2 cellular contexts compared by ENCODE assay signal in genomic region chr2:234957533-234958135, GRCh38.
TF ChIP-seq lines count a peak whose summit lies in the region.

No MANE protein-coding gene starts in this region.

TF ChIP-seq in GM23338, 12 proteins besides CTCF, POLR2A, EP300 and RAD21:
- TF ChIP-seq STAT1 (IDR thresholded peaks at IDR 0.05; ENCODE audit: unreplicated experiment): no peak
- no peak for TF ChIP-seq CREB1 (CRISPR knock-in tag; IDR thresholded peaks at IDR 0.05; ENCODE audit: low read depth)
- no peak for TF ChIP-seq EZH2phosphoT487 (IDR thresholded peaks at IDR 0.05; ENCODE audit: unreplicated experiment)
- no peak for TF ChIP-seq ETS1 (IDR thresholded peaks at IDR 0.05)
- TF ChIP-seq JUNB (IDR thresholded peaks at IDR 0.05; ENCODE audit: unreplicated experiment): no peak
- TF ChIP-seq, protein P1, sequence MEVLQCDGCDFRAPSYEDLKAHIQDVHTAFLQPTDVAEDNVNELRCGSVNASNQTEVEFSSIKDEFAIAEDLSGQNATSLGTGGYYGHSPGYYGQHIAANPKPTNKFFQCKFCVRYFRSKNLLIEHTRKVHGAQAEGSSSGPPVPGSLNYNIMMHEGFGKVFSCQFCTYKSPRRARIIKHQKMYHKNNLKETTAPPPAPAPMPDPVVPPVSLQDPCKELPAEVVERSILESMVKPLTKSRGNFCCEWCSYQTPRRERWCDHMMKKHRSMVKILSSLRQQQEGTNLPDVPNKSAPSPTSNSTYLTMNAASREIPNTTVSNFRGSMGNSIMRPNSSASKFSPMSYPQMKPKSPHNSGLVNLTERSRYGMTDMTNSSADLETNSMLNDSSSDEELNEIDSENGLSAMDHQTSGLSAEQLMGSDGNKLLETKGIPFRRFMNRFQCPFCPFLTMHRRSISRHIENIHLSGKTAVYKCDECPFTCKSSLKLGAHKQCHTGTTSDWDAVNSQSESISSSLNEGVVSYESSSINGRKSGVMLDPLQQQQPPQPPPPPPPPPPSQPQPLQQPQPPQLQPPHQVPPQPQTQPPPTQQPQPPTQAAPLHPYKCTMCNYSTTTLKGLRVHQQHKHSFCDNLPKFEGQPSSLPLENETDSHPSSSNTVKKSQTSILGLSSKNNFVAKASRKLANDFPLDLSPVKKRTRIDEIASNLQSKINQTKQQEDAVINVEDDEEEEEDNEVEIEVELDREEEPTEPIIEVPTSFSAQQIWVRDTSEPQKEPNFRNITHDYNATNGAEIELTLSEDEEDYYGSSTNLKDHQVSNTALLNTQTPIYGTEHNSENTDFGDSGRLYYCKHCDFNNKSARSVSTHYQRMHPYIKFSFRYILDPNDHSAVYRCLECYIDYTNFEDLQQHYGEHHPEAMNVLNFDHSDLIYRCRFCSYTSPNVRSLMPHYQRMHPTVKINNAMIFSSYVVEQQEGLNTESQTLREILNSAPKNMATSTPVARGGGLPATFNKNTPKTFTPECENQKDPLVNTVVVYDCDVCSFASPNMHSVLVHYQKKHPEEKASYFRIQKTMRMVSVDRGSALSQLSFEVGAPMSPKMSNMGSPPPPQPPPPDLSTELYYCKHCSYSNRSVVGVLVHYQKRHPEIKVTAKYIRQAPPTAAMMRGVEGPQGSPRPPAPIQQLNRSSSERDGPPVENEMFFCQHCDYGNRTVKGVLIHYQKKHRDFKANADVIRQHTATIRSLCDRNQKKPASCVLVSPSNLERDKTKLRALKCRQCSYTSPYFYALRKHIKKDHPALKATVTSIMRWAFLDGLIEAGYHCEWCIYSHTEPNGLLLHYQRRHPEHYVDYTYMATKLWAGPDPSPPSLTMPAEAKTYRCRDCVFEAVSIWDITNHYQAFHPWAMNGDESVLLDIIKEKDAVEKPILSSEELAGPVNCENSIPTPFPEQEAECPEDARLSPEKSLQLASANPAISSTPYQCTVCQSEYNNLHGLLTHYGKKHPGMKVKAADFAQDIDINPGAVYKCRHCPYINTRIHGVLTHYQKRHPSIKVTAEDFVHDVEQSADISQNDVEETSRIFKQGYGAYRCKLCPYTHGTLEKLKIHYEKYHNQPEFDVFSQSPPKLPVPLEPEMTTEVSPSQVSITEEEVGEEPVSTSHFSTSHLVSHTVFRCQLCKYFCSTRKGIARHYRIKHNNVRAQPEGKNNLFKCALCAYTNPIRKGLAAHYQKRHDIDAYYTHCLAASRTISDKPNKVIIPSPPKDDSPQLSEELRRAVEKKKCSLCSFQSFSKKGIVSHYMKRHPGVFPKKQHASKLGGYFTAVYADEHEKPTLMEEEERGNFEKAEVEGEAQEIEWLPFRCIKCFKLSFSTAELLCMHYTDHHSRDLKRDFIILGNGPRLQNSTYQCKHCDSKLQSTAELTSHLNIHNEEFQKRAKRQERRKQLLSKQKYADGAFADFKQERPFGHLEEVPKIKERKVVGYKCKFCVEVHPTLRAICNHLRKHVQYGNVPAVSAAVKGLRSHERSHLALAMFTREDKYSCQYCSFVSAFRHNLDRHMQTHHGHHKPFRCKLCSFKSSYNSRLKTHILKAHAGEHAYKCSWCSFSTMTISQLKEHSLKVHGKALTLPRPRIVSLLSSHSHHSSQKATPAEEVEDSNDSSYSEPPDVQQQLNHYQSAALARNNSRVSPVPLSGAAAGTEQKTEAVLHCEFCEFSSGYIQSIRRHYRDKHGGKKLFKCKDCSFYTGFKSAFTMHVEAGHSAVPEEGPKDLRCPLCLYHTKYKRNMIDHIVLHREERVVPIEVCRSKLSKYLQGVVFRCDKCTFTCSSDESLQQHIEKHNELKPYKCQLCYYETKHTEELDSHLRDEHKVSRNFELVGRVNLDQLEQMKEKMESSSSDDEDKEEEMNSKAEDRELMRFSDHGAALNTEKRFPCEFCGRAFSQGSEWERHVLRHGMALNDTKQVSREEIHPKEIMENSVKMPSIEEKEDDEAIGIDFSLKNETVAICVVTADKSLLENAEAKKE (CRISPR knock-in tag; IDR thresholded peaks at IDR 0.05): no peak
- TF ChIP-seq, protein P2, sequence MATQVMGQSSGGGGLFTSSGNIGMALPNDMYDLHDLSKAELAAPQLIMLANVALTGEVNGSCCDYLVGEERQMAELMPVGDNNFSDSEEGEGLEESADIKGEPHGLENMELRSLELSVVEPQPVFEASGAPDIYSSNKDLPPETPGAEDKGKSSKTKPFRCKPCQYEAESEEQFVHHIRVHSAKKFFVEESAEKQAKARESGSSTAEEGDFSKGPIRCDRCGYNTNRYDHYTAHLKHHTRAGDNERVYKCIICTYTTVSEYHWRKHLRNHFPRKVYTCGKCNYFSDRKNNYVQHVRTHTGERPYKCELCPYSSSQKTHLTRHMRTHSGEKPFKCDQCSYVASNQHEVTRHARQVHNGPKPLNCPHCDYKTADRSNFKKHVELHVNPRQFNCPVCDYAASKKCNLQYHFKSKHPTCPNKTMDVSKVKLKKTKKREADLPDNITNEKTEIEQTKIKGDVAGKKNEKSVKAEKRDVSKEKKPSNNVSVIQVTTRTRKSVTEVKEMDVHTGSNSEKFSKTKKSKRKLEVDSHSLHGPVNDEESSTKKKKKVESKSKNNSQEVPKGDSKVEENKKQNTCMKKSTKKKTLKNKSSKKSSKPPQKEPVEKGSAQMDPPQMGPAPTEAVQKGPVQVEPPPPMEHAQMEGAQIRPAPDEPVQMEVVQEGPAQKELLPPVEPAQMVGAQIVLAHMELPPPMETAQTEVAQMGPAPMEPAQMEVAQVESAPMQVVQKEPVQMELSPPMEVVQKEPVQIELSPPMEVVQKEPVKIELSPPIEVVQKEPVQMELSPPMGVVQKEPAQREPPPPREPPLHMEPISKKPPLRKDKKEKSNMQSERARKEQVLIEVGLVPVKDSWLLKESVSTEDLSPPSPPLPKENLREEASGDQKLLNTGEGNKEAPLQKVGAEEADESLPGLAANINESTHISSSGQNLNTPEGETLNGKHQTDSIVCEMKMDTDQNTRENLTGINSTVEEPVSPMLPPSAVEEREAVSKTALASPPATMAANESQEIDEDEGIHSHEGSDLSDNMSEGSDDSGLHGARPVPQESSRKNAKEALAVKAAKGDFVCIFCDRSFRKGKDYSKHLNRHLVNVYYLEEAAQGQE (IDR thresholded peaks at IDR 0.05; ENCODE audit: unreplicated experiment): no peak
- no peak for TF ChIP-seq POLR2AphosphoS5 (IDR thresholded peaks at IDR 0.05; ENCODE audit: low read depth)
- no peak for TF ChIP-seq ZNF114 (CRISPR knock-in tag; IDR thresholded peaks at IDR 0.05)
- TF ChIP-seq EZH2 (IDR thresholded peaks at IDR 0.05; ENCODE audit: low read depth, unreplicated experiment): no peak
- TF ChIP-seq NANOG (IDR thresholded peaks at IDR 0.05; ENCODE audit: borderline replicate concordance): no peak
- TF ChIP-seq ZNF331 (CRISPR knock-in tag; IDR thresholded peaks at IDR 0.05; ENCODE audit: low read depth): no peak

TF ChIP-seq in endothelial cell of umbilical vein, 7 proteins besides CTCF, POLR2A, EP300 and RAD21:
- no peak for TF ChIP-seq POLR2AphosphoS5 (IDR thresholded peaks at IDR 0.05; ENCODE audit: insufficient read depth, low read depth, low read length)
- TF ChIP-seq, protein P3, sequence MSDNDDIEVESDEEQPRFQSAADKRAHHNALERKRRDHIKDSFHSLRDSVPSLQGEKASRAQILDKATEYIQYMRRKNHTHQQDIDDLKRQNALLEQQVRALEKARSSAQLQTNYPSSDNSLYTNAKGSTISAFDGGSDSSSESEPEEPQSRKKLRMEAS (IDR thresholded peaks at IDR 0.05; ENCODE audit: insufficient read depth, insufficient read length): no peak
- TF ChIP-seq JUN (IDR thresholded peaks at IDR 0.05; ENCODE audit: borderline replicate concordance, insufficient read depth, insufficient read length, low read depth): no peak
- TF ChIP-seq GATA2 (IDR thresholded peaks at IDR 0.05; ENCODE audit: insufficient read depth, insufficient read length, low read depth, low read length): no peak
- no peak for TF ChIP-seq EZH2 (IDR thresholded peaks at IDR 0.05; ENCODE audit: borderline replicate concordance, low read depth, low read length, severe bottlenecking)
- no peak for TF ChIP-seq MYC (IDR thresholded peaks at IDR 0.05; ENCODE audit: low read depth, low read length)
